22 cellular contexts compared by ENCODE assay signal in the genomic region with DNA sequence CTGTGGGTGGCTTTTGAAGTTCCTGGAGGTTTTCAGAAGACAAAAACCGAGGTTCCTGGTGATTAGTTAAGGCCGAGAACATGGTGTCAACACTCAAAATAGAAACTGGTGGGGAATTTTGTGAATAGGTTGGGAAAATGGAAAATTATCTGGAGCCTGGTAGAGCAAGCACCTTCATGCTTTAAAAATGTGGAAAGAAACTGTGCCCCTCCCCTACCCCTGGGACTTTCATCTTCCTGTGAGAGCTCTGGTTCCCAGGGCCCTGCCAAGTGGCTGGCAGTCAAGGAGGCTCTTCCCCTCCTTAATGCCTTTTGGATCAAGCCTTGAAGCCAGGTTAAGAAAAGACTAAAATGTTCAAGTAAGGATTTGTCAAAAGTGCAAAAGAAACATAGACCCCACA. TPM values are rescaled to one million over a fixed set of nuclear protein-coding genes. Genes with fewer than 3 reads are reported as not detected.
DNase-seq lines count a peak whose midpoint lies in the region; ATAC-seq and TF ChIP-seq lines count a peak whose summit lies in the region.
"Had no signal": no experiment of that assay in that cellular context is flagged by ENCODE, and none has a peak within 500 bp of the region (broad histone marks: within the 10 kb centered on the region; RNA-seq: fewer than 3 reads in every experiment).

No MANE protein-coding gene starts in this region.

- peaks cover 13% of the 10 kb centered on the region for H3K4me1 Mint-ChIP-seq in MCF 10A (ENCODE audit: insufficient read depth, unreplicated experiment)
- H3K4me1 Mint-ChIP-seq in WTC11: peaks cover 7% of the 10 kb centered on the region; the same call in 1 of the 2 replicates
- H3K4me1 Mint-ChIP-seq in naive B cell: peaks cover 0 to 14% (median 8%) of the 10 kb centered on the region in 3 donors
- peaks cover 8 to 24% of the 10 kb centered on the region in 2 donors for H3K4me1 Mint-ChIP-seq in stimulated activated naive B cell treated with anti-CD40 and anti-IgM and Interleukin-4, amounts not matched to agents 10 μg/mL and 1 μg/mL and 100 μg/mL, for 72 hours

- H3K27ac ChIP-seq in breast epithelium (no peak overlapping the region), PC-9 (no peak overlapping the region)
- H3K27ac ChIP-seq: C4-2B, coronary artery, skin epidermis, thyroid gland had no signal

- no peaks in the 10 kb centered on the region for H3K79me2 ChIP-seq in PC-9 (ENCODE audit: low read depth)

- TF ChIP-seq CTCF in MCF 10A (IDR thresholded peaks at IDR 0.05; ENCODE audit: unreplicated experiment) (no peak), breast epithelium (IDR thresholded peaks at IDR 0.05) (no peak), WTC11 (IDR thresholded peaks at IDR 0.05) (no peak), PC-9 (conservative IDR thresholded peaks at IDR 0.05) (no peak)

- intact Hi-C loops in MCF 10A (cut with micrococcal nuclease) (loop anchor here (5.0 kb wide), 1 partner anchor 291 kb away; no protein-coding TSS in a partner anchor), breast epithelium (cut with DNase I; ENCODE audit: low total_unique reads) (no loop called here), PC-9 (cut with micrococcal nuclease; ENCODE audit: unreplicated experiment) (loop anchor here (2.0 to 5.0 kb wide), 2 partner anchors 69 to 291 kb away; no protein-coding TSS in a partner anchor)

- H3K9me3 ChIP-seq in breast epithelium (no peaks in the 10 kb centered on the region), PC-9 (ENCODE audit: insufficient read depth, low read depth) (no peaks in the 10 kb centered on the region)
- H3K9me3 ChIP-seq: thyroid gland had no signal

- H3K27me3 Mint-ChIP-seq in MCF 10A (ENCODE audit: insufficient read depth, unreplicated experiment) (no peaks in the 10 kb centered on the region), WTC11 (ENCODE audit: low read depth) (peaks cover 61% of the 10 kb centered on the region), naive B cell (peaks cover 57 to 64% (median 57%) of the 10 kb centered on the region in 3 donors)
- H3K27me3 Mint-ChIP-seq in stimulated activated naive B cell treated with anti-CD40 and anti-IgM and Interleukin-4, amounts not matched to agents 10 μg/mL and 1 μg/mL and 100 μg/mL, for 72 hours: peaks cover 50 to 76% of the 10 kb centered on the region in 2 donors

- CTCF ChIA-PET in MCF 10A (lab: Yijun Ruan, JAX): interaction anchor here (0.7 to 2.0 kb wide), 3 partner anchors 22 to 128 kb away, joined by 3 to 10 read pairs (median 4); no protein-coding TSS in a partner anchor
- CTCF ChIA-PET in WTC11 (lab: Charles Lee): interaction anchor here (3.6 to 4.5 kb wide), 2 partner anchors 129 to 288 kb away, joined by 18 to 24 read pairs; no protein-coding TSS in a partner anchor
- CTCF ChIA-PET in PC-9 (lab: Charles Lee): no interaction called here

- POLR2A ChIA-PET in MCF 10A (lab: Yijun Ruan, JAX): interaction anchor here (1.4 kb wide), 1 partner anchor 9 kb away, joined by 4 read pairs; no protein-coding TSS in a partner anchor
- POLR2A ChIA-PET in WTC11 (lab: Charles Lee): no interaction called here
- POLR2A ChIA-PET in PC-9 (lab: Charles Lee; ENCODE audit: unreplicated experiment): no interaction called here

- no peak for ATAC-seq in WTC11
- no peak for ATAC-seq in naive B cell (ENCODE audit: low read depth in 2 of 2)
- ATAC-seq in stimulated activated naive B cell treated with anti-CD40 and anti-IgM and Interleukin-4, amounts not matched to agents 10 μg/mL and 1 μg/mL and 100 μg/mL, for 72 hours (replicated peaks): no peak
- no peak for ATAC-seq in GM18907 (IDR thresholded peaks at IDR 0.05; ENCODE audit: unreplicated experiment)
- no peak for ATAC-seq in GM21723 (IDR thresholded peaks at IDR 0.05; ENCODE audit: unreplicated experiment)
- ATAC-seq: activated CD4-positive, alpha-beta T cell treated with anti-CD3 and anti-CD28 coated beads for 36 hours; left cardiac atrium; PC-3 had no signal

- no peak for DNase-seq in MCF 10A (ENCODE audit: unreplicated experiment)
- no peak for DNase-seq in breast epithelium (ENCODE audit: low spot score in 2 of 2)
- no peak for DNase-seq in WTC11 (ENCODE audit: low spot score)
- DNase-seq in naive B cell: no peak
- no peak for DNase-seq in stimulated activated naive B cell treated with anti-CD40 and anti-IgM and Interleukin-4, amounts not matched to agents 10 μg/mL and 1 μg/mL and 100 μg/mL, for 72 hours
- no peak for DNase-seq in PC-9
- DNase-seq: activated CD4-positive, alpha-beta T cell treated with anti-CD3 and anti-CD28 coated beads for 36 hours; DMS 273 treated with DMSO at 0.1 percent for 48 hours; HCEC 1CT; left cardiac atrium; NCI-H1930; NCI-H446 treated with DMSO at 0.1 percent for 48 hours; PC-3; SHP77; stimulated activated naive CD4-positive, alpha-beta T cell treated with Interleukin-2 at 50 U/mL for 16 hours had no signal

- H3K4me3 Mint-ChIP-seq in MCF 10A (ENCODE audit: unreplicated experiment): peak overlapping the region; percentile 41
- peak overlapping the region; percentile 69 for H3K4me3 Mint-ChIP-seq in WTC11
- H3K4me3 Mint-ChIP-seq in naive B cell: peak overlapping the region in 6 of 8 donors; percentile 4 to 88 (median 76)
- H3K4me3 Mint-ChIP-seq in stimulated activated naive B cell treated with anti-CD40 and anti-IgM and Interleukin-4, amounts not matched to agents 10 μg/mL and 1 μg/mL and 100 μg/mL, for 72 hours: peak overlapping the region in 1 of 2 donors; percentile 37
- H3K4me3 Mint-ChIP-seq: activated CD4-positive, alpha-beta T cell treated with anti-CD3 and anti-CD28 coated beads for 36 hours had no signal

- H4K20me1 ChIP-seq in PC-9 (ENCODE audit: insufficient read depth): no peaks in the 10 kb centered on the region

- no peak for TF ChIP-seq POLR2A in breast epithelium (IDR thresholded peaks at IDR 0.05)

- H3F3A ChIP-seq in PC-9 (ENCODE audit: insufficient read depth, low read depth): no peaks in the 10 kb centered on the region

- H3K4me2 ChIP-seq in PC-9: no peak overlapping the region

- H3K4me1 ChIP-seq in breast epithelium: peaks cover 0 to 5% of the 10 kb centered on the region in 2 donors
- H3K4me1 ChIP-seq in PC-9 (replicated peaks; ENCODE audit: insufficient read depth): no peaks in the 10 kb centered on the region

- H3K27me3 ChIP-seq in breast epithelium (no peaks in the 10 kb centered on the region), PC-9 (ENCODE audit: insufficient read depth, low read depth) (peaks cover 47% of the 10 kb centered on the region)
- H3K27me3 ChIP-seq: thyroid gland had no signal

- H3K9me3 Mint-ChIP-seq in MCF 10A (ENCODE audit: unreplicated experiment) (no peaks in the 10 kb centered on the region), WTC11 (no peaks in the 10 kb centered on the region), naive B cell (no peaks in the 10 kb centered on the region)
- no peaks in the 10 kb centered on the region for H3K9me3 Mint-ChIP-seq in stimulated activated naive B cell treated with anti-CD40 and anti-IgM and Interleukin-4, amounts not matched to agents 10 μg/mL and 1 μg/mL and 100 μg/mL, for 72 hours

- H3K9me2 ChIP-seq in PC-9 (ENCODE audit: insufficient read depth): no peaks in the 10 kb centered on the region

- H3K27ac Mint-ChIP-seq in MCF 10A (ENCODE audit: low read depth, unreplicated experiment) (no peak overlapping the region), WTC11 (no peak overlapping the region), naive B cell (no peak overlapping the region)
- H3K27ac Mint-ChIP-seq in stimulated activated naive B cell treated with anti-CD40 and anti-IgM and Interleukin-4, amounts not matched to agents 10 μg/mL and 1 μg/mL and 100 μg/mL, for 72 hours: peak overlapping the region; percentile 22
- H3K27ac Mint-ChIP-seq: activated CD4-positive, alpha-beta T cell treated with anti-CD3 and anti-CD28 coated beads for 36 hours had no signal

- BruUV-seq in MCF 10A (replicated peaks; lab: Mats Ljungman, UMichigan): no TSS peak
- BruUV-seq in PC-9 (replicated peaks; lab: Mats Ljungman, UMichigan): no TSS peak

- H3K4me3 ChIP-seq in breast epithelium: no peak overlapping the region
- H3K4me3 ChIP-seq in PC-9: no peak overlapping the region
- H3K4me3 ChIP-seq: coronary artery, thyroid gland had no signal

- no peaks in the 10 kb centered on the region for H3K36me3 ChIP-seq in breast epithelium
- H3K36me3 ChIP-seq in PC-9 (ENCODE audit: low read depth): no peaks in the 10 kb centered on the region
- H3K36me3 ChIP-seq: thyroid gland had no signal

- H3K36me3 Mint-ChIP-seq in MCF 10A (ENCODE audit: insufficient read depth, unreplicated experiment) (peaks cover 4% of the 10 kb centered on the region), WTC11 (no peaks in the 10 kb centered on the region), naive B cell (peaks cover 0 to 5% of the 10 kb centered on the region in 2 donors)
- H3K36me3 Mint-ChIP-seq in stimulated activated naive B cell treated with anti-CD40 and anti-IgM and Interleukin-4, amounts not matched to agents 10 μg/mL and 1 μg/mL and 100 μg/mL, for 72 hours: no peaks in the 10 kb centered on the region

- no peak overlapping the region for H2AFZ ChIP-seq in PC-9

TF ChIP-seq in WTC11, 78 proteins besides CTCF, POLR2A, EP300 and RAD21 (continues in another document):
- no peak for TF ChIP-seq ZBTB21 (CRISPR knock-in tag; IDR thresholded peaks at IDR 0.05; ENCODE audit: borderline replicate concordance)
- TF ChIP-seq, protein P1, sequence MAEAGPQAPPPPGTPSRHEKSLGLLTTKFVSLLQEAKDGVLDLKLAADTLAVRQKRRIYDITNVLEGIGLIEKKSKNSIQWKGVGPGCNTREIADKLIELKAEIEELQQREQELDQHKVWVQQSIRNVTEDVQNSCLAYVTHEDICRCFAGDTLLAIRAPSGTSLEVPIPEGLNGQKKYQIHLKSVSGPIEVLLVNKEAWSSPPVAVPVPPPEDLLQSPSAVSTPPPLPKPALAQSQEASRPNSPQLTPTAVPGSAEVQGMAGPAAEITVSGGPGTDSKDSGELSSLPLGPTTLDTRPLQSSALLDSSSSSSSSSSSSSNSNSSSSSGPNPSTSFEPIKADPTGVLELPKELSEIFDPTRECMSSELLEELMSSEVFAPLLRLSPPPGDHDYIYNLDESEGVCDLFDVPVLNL (CRISPR knock-in tag; IDR thresholded peaks at IDR 0.05; ENCODE audit: borderline replicate concordance, low read depth): no peak

RNA-seq across cellular contexts. Expression of a gene that starts 1.9 kb away (rescaled TPM):
- total RNA-seq in MCF 10A (2022): 12.9 and 13.0 TPM in 2 replicates
- 10 to 100 TPM in 2 of 3 donors, under 1 TPM in 1; 0.96 to 12.1 (median 10.8) TPM for total RNA-seq in breast epithelium
- total RNA-seq in WTC11 (2021): 0.50 to 0.89 TPM (median 0.72 TPM) in 3 replicates
- not detected for polyA plus RNA-seq in naive B cell (ENCODE audit: low read depth in 6 of 6)
- 29.6 and 33.7 TPM in 2 replicates for total RNA-seq in PC-9 (2021)
- total RNA-seq: PC-3 had no signal
- polyA plus RNA-seq: AG04450 had no signal
